8 cellular contexts compared by ENCODE assay signal in the genomic region with DNA sequence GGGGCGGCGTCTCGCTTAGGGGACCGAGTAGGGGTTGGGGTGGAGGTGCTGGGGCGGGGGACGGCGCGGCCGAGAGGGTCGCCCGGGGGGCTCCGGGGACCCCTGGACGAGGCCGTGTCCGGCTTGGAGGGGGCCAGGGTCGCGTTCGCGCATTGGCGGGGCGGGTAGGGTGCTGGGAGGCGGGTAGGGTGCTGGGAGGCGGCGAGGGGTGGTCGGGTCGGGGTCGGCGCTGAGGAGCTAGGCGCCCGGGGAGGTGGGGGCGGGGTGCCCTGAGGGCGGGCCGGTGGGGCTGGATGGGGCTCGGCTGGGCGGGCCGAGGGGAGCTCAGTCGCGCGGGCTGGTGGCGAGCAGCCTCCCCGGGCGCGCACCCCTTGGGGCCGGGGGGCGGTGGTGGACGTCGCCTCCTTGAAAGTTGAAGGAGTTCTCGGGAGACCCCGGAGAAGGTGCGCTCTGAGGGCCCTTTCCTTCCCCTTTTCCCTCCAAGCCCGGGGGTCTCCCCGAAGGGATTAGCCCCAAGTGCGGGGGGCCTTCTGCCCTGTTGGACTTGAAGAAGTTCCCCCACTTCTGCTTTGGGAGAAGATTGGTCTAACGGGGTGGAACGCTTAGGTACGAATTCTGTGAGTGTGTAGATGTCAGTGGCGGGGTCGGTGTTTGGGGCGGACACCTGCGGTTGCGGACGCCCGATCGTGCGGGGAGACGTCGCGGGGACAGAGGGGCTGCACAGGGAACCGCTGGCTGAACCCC. TPM values are rescaled to one million over a fixed set of nuclear protein-coding genes. Genes with fewer than 3 reads are reported as not detected.
DNase-seq lines count a peak whose midpoint lies in the region; ATAC-seq and TF ChIP-seq lines count a peak whose summit lies in the region.

No MANE protein-coding gene starts in this region.

- peak overlapping the region; percentile 98 for H3K4me2 ChIP-seq in PC-3 (ENCODE audit: low read length)

- peak overlapping the region; percentile 99 for H2AFZ ChIP-seq in PC-3 (ENCODE audit: low read length)

- H3K4me1 Mint-ChIP-seq in activated CD4-positive, alpha-beta T cell treated with anti-CD3 and anti-CD28 coated beads, Interleukin-2, amount 10 ng/mL, durations not matched to agents 24 days and 14 days = peaks cover 27% of the 10 kb centered on the region
- peaks cover 42% of the 10 kb centered on the region for H3K4me1 Mint-ChIP-seq in brain

- peaks cover 2% of the 10 kb centered on the region for H3K27me3 Mint-ChIP-seq in activated CD4-positive, alpha-beta T cell treated with anti-CD3 and anti-CD28 coated beads, Interleukin-2, amount 10 ng/mL, durations not matched to agents 24 days and 14 days
- H3K27me3 Mint-ChIP-seq in brain = peaks cover 12% of the 10 kb centered on the region

- TF ChIP-seq CTCF in PC-3 (conservative IDR thresholded peaks at IDR 0.05; ENCODE audit: low read depth, low read length) (no peak), brain (conservative IDR thresholded peaks at IDR 0.05) (no peak), spleen (IDR thresholded peaks at IDR 0.05 in 8 of 11, conservative IDR thresholded peaks at IDR 0.05 in 3 of 11) (no peak)

- peak overlapping the region; percentile 90 for H3K27ac Mint-ChIP-seq in activated CD4-positive, alpha-beta T cell treated with anti-CD3 and anti-CD28 coated beads, Interleukin-2, amount 10 ng/mL, durations not matched to agents 24 days and 14 days
- H3K27ac Mint-ChIP-seq in brain = peak overlapping the region; percentile 82 to 96 (median 94)

- no peaks in the 10 kb centered on the region for H3K9me3 Mint-ChIP-seq in activated CD4-positive, alpha-beta T cell treated with anti-CD3 and anti-CD28 coated beads, Interleukin-2, amount 10 ng/mL, durations not matched to agents 24 days and 14 days
- H3K9me3 Mint-ChIP-seq in brain = peaks cover 0 to 6% (median 0%) of the 10 kb centered on the region in 5 experiments

- BruUV-seq in PC-3 (replicated peaks; lab: Mats Ljungman, UMichigan) = no TSS peak

- H3K27ac ChIP-seq in PC-3 (ENCODE audit: low read length) = peak overlapping the region; percentile 81; the same call in 1 of the 2 replicates
- peak overlapping the region; percentile 94 to 99 (median 99) for H3K27ac ChIP-seq in spleen

- intact Hi-C loops in activated CD4-positive, alpha-beta T cell treated with anti-CD3 and anti-CD28 coated beads, Interleukin-2, amount 10 ng/mL, durations not matched to agents 24 days and 14 days (cut with micrococcal nuclease) = loop anchor here (2.0 to 5.0 kb wide), 6 partner anchors 22 to 284 kb away; no protein-coding TSS in a partner anchor
- intact Hi-C loops in PC-3 (cut with micrococcal nuclease) (loop anchor here (5.0 to 10.0 kb wide), 2 partner anchors 138 to 139 kb away; no protein-coding TSS in a partner anchor), spleen (cut with DNase I; ENCODE audit: low total_unique reads) (loop anchor here (10.0 kb wide), 1 partner anchor 138 kb away; no protein-coding TSS in a partner anchor)

- peaks cover 3% of the 10 kb centered on the region for H3K36me3 Mint-ChIP-seq in activated CD4-positive, alpha-beta T cell treated with anti-CD3 and anti-CD28 coated beads, Interleukin-2, amount 10 ng/mL, durations not matched to agents 24 days and 14 days (ENCODE audit: low read depth)
- H3K36me3 Mint-ChIP-seq in brain = no peaks in the 10 kb centered on the region

- 0 to 1% (median 0%) methylated on average over 22 to 69 of the region's 69 CpGs for WGBS in spleen, 5 donors

- no peak for TF ChIP-seq POLR2A in spleen (IDR thresholded peaks at IDR 0.05)

- H3K27me3 ChIP-seq in PC-3 (ENCODE audit: low read length) = no peaks in the 10 kb centered on the region
- H3K27me3 ChIP-seq in spleen (replicated peaks in 1 of 7) = no peaks in the 10 kb centered on the region

- H3K9me2 ChIP-seq in PC-3 (replicated peaks; ENCODE audit: low read length) = no peaks in the 10 kb centered on the region

- H3K4me3 ChIP-seq in PC-3 (ENCODE audit: low read length) (peak overlapping the region; percentile 84), spleen (peak overlapping the region; percentile 57 to 88 (median 70))

- peak overlapping the region; percentile 94 for H3K9ac ChIP-seq in PC-3 (ENCODE audit: low read length)

- peak; percentile 79 for DNase-seq in activated CD4-positive, alpha-beta T cell treated with anti-CD3 and anti-CD28 coated beads, Interleukin-2, amount 10 ng/mL, durations not matched to agents 24 days and 14 days
- DNase-seq in activated CD4-positive, alpha-beta T cell treated with anti-CD3 and anti-CD28 coated beads, Interleukin-2, amount 50 U/mL, for 1 hour = no peak
- DNase-seq in PC-3 (peak; percentile 5), iPS-NIHi7 (ENCODE audit: extremely low spot score) (peak; percentile 18), spleen (peak; percentile 86), NCI-H1930 (lab: John Stamatoyannopoulos, UW) (no peak), HCEC 1CT (no peak)

- peaks cover 18% of the 10 kb centered on the region; the same call in 1 of the 2 replicates for H3K4me1 ChIP-seq in PC-3 (ENCODE audit: insufficient read depth, low read length)
- peaks cover 25 to 78% (median 57%) of the 10 kb centered on the region in 6 donors for H3K4me1 ChIP-seq in spleen

- peaks cover 50% of the 10 kb centered on the region for H3K79me2 ChIP-seq in PC-3 (ENCODE audit: low read length)

- H3K4me3 Mint-ChIP-seq in activated CD4-positive, alpha-beta T cell treated with anti-CD3 and anti-CD28 coated beads, Interleukin-2, amount 10 ng/mL, durations not matched to agents 24 days and 14 days = peak overlapping the region; percentile 97
- peak overlapping the region; percentile 96 to 100 (median 99) for H3K4me3 Mint-ChIP-seq in brain

- H3F3A ChIP-seq in PC-3 (ENCODE audit: low read length, unreplicated experiment) = peaks cover 7% of the 10 kb centered on the region

- CTCF ChIA-PET in PC-3 (lab: Charles Lee) = interaction anchor here (1.0 kb wide), 1 partner anchor 137 kb away, joined by 3 read pairs; no protein-coding TSS in a partner anchor

- POLR2A ChIA-PET in PC-3 (lab: Charles Lee; ENCODE audit: unreplicated experiment) = interaction anchor here (0.7 kb wide), 1 partner anchor 195 kb away, joined by 4 read pairs; no protein-coding TSS in a partner anchor

- peak; percentile 7; the same call in 1 of the 2 replicates for ATAC-seq in PC-3

- H3K36me3 ChIP-seq in PC-3 (ENCODE audit: low read depth, low read length) (no peaks in the 10 kb centered on the region), spleen (no peaks in the 10 kb centered on the region)

- H4K20me1 ChIP-seq in PC-3 (ENCODE audit: low read length) = peaks cover 16% of the 10 kb centered on the region

- H3K9me3 ChIP-seq in PC-3 (ENCODE audit: low read length) = no peaks in the 10 kb centered on the region
- no peaks in the 10 kb centered on the region for H3K9me3 ChIP-seq in spleen

RNA-seq across cellular contexts. Expression of gene MEF2A, which starts 0.5 kb away (rescaled TPM):
- 24.7 and 25.3 TPM in 2 replicates for total RNA-seq in activated CD4-positive, alpha-beta T cell treated with anti-CD3 and anti-CD28 coated beads, Interleukin-2, amount 10 ng/mL, durations not matched to agents 24 days and 14 days
- total RNA-seq in PC-3 (2014; rRNA removed) (16.5 and 21.3 TPM in 2 replicates), spleen (100 to 1,000 TPM in 3 of 7 donors, 10 to 100 TPM in 4; 74.2 to 143 (median 96.4) TPM)
- polyA plus RNA-seq in brain (ENCODE audit: insufficient read depth, low read depth, low replicate concordance) (16.5 TPM), spleen (10 to 100 TPM; 21.9 to 27.8 (median 27.2) TPM)

Comparison
In these comparisons a context has a peak if more than half of its experiments do, and no peak if none do; other contexts are left out.
1. DNase-seq: peak in activated CD4-positive, alpha-beta T cell treated with anti-CD3 and anti-CD28 coated beads, Interleukin-2, amount 10 ng/mL, durations not matched to agents 24 days and 14 days (single experiment), PC-3 (single experiment), iPS-NIHi7 (single experiment) and spleen (single experiment); none in activated CD4-positive, alpha-beta T cell treated with anti-CD3 and anti-CD28 coated beads, Interleukin-2, amount 50 U/mL, for 1 hour (single experiment), NCI-H1930 (0 of 2) and HCEC 1CT (single experiment).